1 cellular context compared by ENCODE assay signal in genomic region chr6:117531346-117531745, GRCh38.
TF ChIP-seq lines count a peak whose summit lies in the region.

No MANE protein-coding gene starts in this region.

TF ChIP-seq in A549, 52 proteins besides CTCF, POLR2A, EP300 and RAD21 (continued from another document):
- TF ChIP-seq HMGXB4 (CRISPR knock-in tag; IDR thresholded peaks at IDR 0.05; ENCODE audit: borderline replicate concordance): no peak
- no peak for TF ChIP-seq CHD2 (IDR thresholded peaks at IDR 0.05; ENCODE audit: low read length, partially characterized antibody)
- TF ChIP-seq KDM5A (IDR thresholded peaks at IDR 0.05): no peak
